In genomic region chr12:131357920-131358319, GRCh38 we compare ENCODE assay signal across 23 cellular contexts.
"Had no signal": no experiment of that assay in that cellular context is flagged by ENCODE, and none has a peak within 500 bp of the region (broad histone marks: within the 10 kb centered on the region; RNA-seq: fewer than 3 reads in every experiment).

No MANE protein-coding gene starts in this region.

- DNase-seq: dermis blood vessel endothelial cell; erythroblast; foreskin keratinocyte; left colon; left ventricle myocardium superior; mesenchymal stem cell; naive thymus-derived CD4-positive, alpha-beta T cell; nephron progenitor cell; sigmoid colon; stimulated activated CD4-positive, alpha-beta T cell treated with anti-CD3 and anti-CD28 coated beads, Interleukin-2, amount 100 ng/mL, for 24 hours; stimulated activated CD4-positive, alpha-beta T cell treated with anti-CD3 and anti-CD28 coated beads, Interleukin-4, amount 100 ng/mL, for 4 hours; stimulated activated naive B cell treated with anti-CD40 and anti-IgM and Interleukin-4, amounts not matched to agents 10 μg/mL and 1 μg/mL and 100 μg/mL, for 72 hours; stimulated activated naive CD8-positive, alpha-beta T cell treated with anti-CD3 and anti-CD28 coated beads, Interleukin-15, amount 100 ng/mL, for 72 hours; testis; upper lobe of right lung had no signal

- H3K36me3 Mint-ChIP-seq: stimulated activated naive B cell treated with anti-CD40 and anti-IgM and Interleukin-4, amounts not matched to agents 10 μg/mL and 1 μg/mL and 100 μg/mL, for 72 hours had no signal

- H3K9me3 Mint-ChIP-seq: stimulated activated naive CD8-positive, alpha-beta T cell treated with anti-CD3 and anti-CD28 coated beads, Interleukin-15, amount 100 ng/mL, for 72 hours had no signal

- H3K27ac Mint-ChIP-seq: naive thymus-derived CD4-positive, alpha-beta T cell; nephron progenitor cell; stimulated activated naive B cell treated with anti-CD40 and anti-IgM and Interleukin-4, amounts not matched to agents 10 μg/mL and 1 μg/mL and 100 μg/mL, for 72 hours; stimulated activated naive CD8-positive, alpha-beta T cell treated with anti-CD3 and anti-CD28 coated beads, Interleukin-15, amount 100 ng/mL, for 72 hours had no signal

- H3K4me3 ChIP-seq: hepatocyte, lung, right atrium auricular region, sigmoid colon, skin epidermis, testis, tibial nerve, upper lobe of right lung had no signal

- H3K4me2 ChIP-seq: hepatocyte had no signal

- H3K36me3 ChIP-seq: neutrophil, right atrium auricular region, sigmoid colon, tibial nerve, upper lobe of right lung had no signal

- H2AFZ ChIP-seq: hepatocyte had no signal

- H3K4me3 Mint-ChIP-seq: naive thymus-derived CD4-positive, alpha-beta T cell; nephron progenitor cell; stimulated activated naive B cell treated with anti-CD40 and anti-IgM and Interleukin-4, amounts not matched to agents 10 μg/mL and 1 μg/mL and 100 μg/mL, for 72 hours; stimulated activated naive CD8-positive, alpha-beta T cell treated with anti-CD3 and anti-CD28 coated beads, Interleukin-15, amount 100 ng/mL, for 72 hours had no signal

- H3K4me1 ChIP-seq: foreskin keratinocyte, right atrium auricular region, sigmoid colon, testis, upper lobe of right lung had no signal

- H3K4me1 Mint-ChIP-seq: stimulated activated naive B cell treated with anti-CD40 and anti-IgM and Interleukin-4, amounts not matched to agents 10 μg/mL and 1 μg/mL and 100 μg/mL, for 72 hours; stimulated activated naive CD8-positive, alpha-beta T cell treated with anti-CD3 and anti-CD28 coated beads, Interleukin-15, amount 100 ng/mL, for 72 hours had no signal

- H3K27me3 ChIP-seq: foreskin keratinocyte, hepatocyte, right atrium auricular region, testis had no signal

- H3K79me2 ChIP-seq: hepatocyte had no signal

- H3K27ac ChIP-seq: foreskin keratinocyte, hepatocyte, neutrophil, right atrium auricular region, sigmoid colon, skin epidermis, testis, tibial nerve, upper lobe of right lung had no signal

- FAIRE-seq: colon, endothelial cell of umbilical vein had no signal

- H3K9me3 ChIP-seq: neutrophil, right atrium auricular region, sigmoid colon, testis, upper lobe of right lung had no signal
